8 cellular contexts compared by ENCODE assay signal in the genomic region with DNA sequence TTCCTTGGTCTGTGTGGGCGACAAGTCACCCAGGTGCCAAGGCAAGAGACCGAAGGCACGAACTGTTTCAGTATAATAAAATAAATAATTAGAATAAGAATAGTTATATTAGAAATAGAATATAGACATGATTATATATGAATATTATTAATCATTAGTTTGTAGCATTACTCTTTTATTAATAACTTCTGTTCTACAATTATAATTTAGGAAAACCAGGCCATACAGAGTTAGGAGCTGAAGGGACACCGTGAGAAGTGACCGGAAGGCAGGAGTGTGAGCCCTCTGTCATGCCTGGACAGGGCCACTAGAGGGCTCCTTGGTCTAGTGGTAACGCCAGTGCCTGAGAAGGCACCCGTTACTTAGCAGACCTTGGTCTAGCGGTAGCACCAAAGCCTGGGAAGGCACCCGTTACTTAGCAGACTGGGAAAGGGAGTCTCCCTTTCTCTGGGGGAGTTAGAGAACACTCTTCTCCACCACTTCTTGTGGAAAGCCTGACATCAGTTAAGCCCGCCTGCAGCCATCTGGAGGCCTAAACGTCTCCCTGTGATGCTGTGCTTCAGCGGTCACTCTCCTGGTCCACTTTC. TPM values are rescaled to one million over a fixed set of nuclear protein-coding genes. Genes with fewer than 3 reads are reported as not detected.
DNase-seq lines count a peak whose midpoint lies in the region; ATAC-seq and TF ChIP-seq lines count a peak whose summit lies in the region.
"Not testable (repeated sequence)": the region's sequence is repeated elsewhere in the genome, so short reads cannot be mapped to it uniquely, and the experiment has no call there.

No MANE protein-coding gene starts in this region.

- DNase-seq in Ammon's horn (ENCODE audit: low spot score): peak; percentile 75
- peak; percentile 79 for DNase-seq in GM23338 (ENCODE audit: low spot score)
- peak; percentile 53 for DNase-seq in NCI-H2029 (lab: John Stamatoyannopoulos, UW)
- not testable (repeated sequence) for DNase-seq in SK-N-SH
- peak; percentile 45 for DNase-seq in activated naive CD4-positive, alpha-beta T cell treated with Interleukin-2 at 50 U/mL for 16 hours
- DNase-seq in fibroblast of pulmonary artery (ENCODE audit: low read depth): peak; percentile 87
- peak; percentile 42 to 76 for DNase-seq in mesothelial cell of epicardium (ENCODE audit: low spot score in 2 of 2, unreplicated experiment in 2 of 2)
- peak; percentile 32 for DNase-seq in stimulated activated CD4-positive, alpha-beta T cell treated with anti-CD3 and anti-CD28 coated beads, Interleukin-4, amount 100 ng/mL, for 1 hour

- POLR2A ChIA-PET in SK-N-SH (lab: Yijun Ruan, JAX): not testable (repeated sequence)

- peak; percentile 82 for ATAC-seq in GM23338

- peak overlapping the region; percentile 58 for H3K4me3 Mint-ChIP-seq in GM23338
- peak overlapping the region; percentile 71 for H3K4me3 Mint-ChIP-seq in mesothelial cell of epicardium

- not testable (repeated sequence) for H3K9me3 ChIP-seq in SK-N-SH

- 44% methylated on average over 9 of the region's 12 CpGs for WGBS in SK-N-SH (ENCODE audit: low lambda C conversion rate)

- H3K36me3 ChIP-seq in GM23338 (ENCODE audit: insufficient read depth): peaks cover 18% of the 10 kb centered on the region
- H3K36me3 ChIP-seq in SK-N-SH (replicated peaks in 1 of 2; ENCODE audit: control insufficient read depth in 1 of 2, insufficient read depth in 2 of 2, low read length in 1 of 2): not testable (repeated sequence)

- H3K27me3 Mint-ChIP-seq in GM23338 (ENCODE audit: insufficient read depth, low read depth, poor library complexity): peaks cover 19% of the 10 kb centered on the region
- H3K27me3 Mint-ChIP-seq in mesothelial cell of epicardium (ENCODE audit: low read depth): not testable (repeated sequence)

- H3K4me1 Mint-ChIP-seq in GM23338 (peaks cover 29% of the 10 kb centered on the region), mesothelial cell of epicardium (peaks cover 26% of the 10 kb centered on the region)

- not testable (repeated sequence) for H3F3A ChIP-seq in GM23338 (replicated peaks; ENCODE audit: low read depth); SK-N-SH (replicated peaks; ENCODE audit: insufficient read depth)

- H4K20me1 ChIP-seq in GM23338 (replicated peaks; ENCODE audit: insufficient read depth); SK-N-SH (ENCODE audit: insufficient read depth): not testable (repeated sequence)

- not testable (repeated sequence) for TF ChIP-seq EP300 in SK-N-SH (IDR thresholded peaks at IDR 0.05; ENCODE audit: borderline replicate concordance in 1 of 2, low read depth in 1 of 2, low read length in 1 of 2)

- H3K27ac Mint-ChIP-seq in GM23338: not testable (repeated sequence)
- H3K27ac Mint-ChIP-seq in mesothelial cell of epicardium: peak overlapping the region; percentile 96

- peaks cover 39% of the 10 kb centered on the region for H3K9me3 Mint-ChIP-seq in GM23338
- not testable (repeated sequence) for H3K9me3 Mint-ChIP-seq in mesothelial cell of epicardium

- peaks cover 32% of the 10 kb centered on the region for H3K4me1 ChIP-seq in GM23338 (ENCODE audit: insufficient read depth)
- not testable (repeated sequence) for H3K4me1 ChIP-seq in SK-N-SH (ENCODE audit: control insufficient read depth in 1 of 2, insufficient read depth in 2 of 2, low read depth in 1 of 2, low read length in 1 of 2)

- CTCF ChIA-PET in SK-N-SH (lab: Yijun Ruan, JAX): interaction anchor here (0.5 to 3.6 kb wide), 29 partner anchors 9 to 638 kb away, joined by 3 to 20 read pairs (median 3); a partner anchor contains a TSS

- not testable (repeated sequence) for H3K9ac ChIP-seq in SK-N-SH

- H2AFZ ChIP-seq in GM23338: not testable (repeated sequence)
- H2AFZ ChIP-seq in SK-N-SH (ENCODE audit: low read depth): 0 out of 2 replicates have a peak overlapping the region, but pooled peaks have one; percentile 22

- not testable (repeated sequence) for H3K27me3 ChIP-seq in GM23338 (ENCODE audit: insufficient read depth); SK-N-SH (ENCODE audit: insufficient read depth)

- H3K27ac ChIP-seq in GM23338 (ENCODE audit: low read depth); SK-N-SH (ENCODE audit: low read depth in 2 of 2, low read length in 1 of 2): not testable (repeated sequence)

- H3K4me3 ChIP-seq in GM23338 (peak overlapping the region; percentile 44), fibroblast of pulmonary artery (replicated peaks; ENCODE audit: low read depth, low read length) (peak overlapping the region; percentile 49)
- not testable (repeated sequence) for H3K4me3 ChIP-seq in SK-N-SH (ENCODE audit: low read depth in 2 of 2, low read length in 1 of 2)

- not testable (repeated sequence) for H3K79me2 ChIP-seq in GM23338 (replicated peaks; ENCODE audit: insufficient read depth); SK-N-SH (ENCODE audit: insufficient read depth)

- H3K9me2 ChIP-seq in GM23338 (ENCODE audit: insufficient read depth); SK-N-SH: not testable (repeated sequence)

- peak overlapping the region; percentile 55 for H3K4me2 ChIP-seq in GM23338
- H3K4me2 ChIP-seq in SK-N-SH: 0 out of 2 replicates have a peak overlapping the region, but pooled peaks have one; percentile 28

- peak; percentile 78 to 89 for TF ChIP-seq CTCF in GM23338 (conservative IDR thresholded peaks at IDR 0.05; ENCODE audit: low read depth in 2 of 2)
- peak; percentile 71 for TF ChIP-seq CTCF in SK-N-SH (IDR thresholded peaks at IDR 0.05)
- peak; percentile 77 for TF ChIP-seq CTCF in fibroblast of pulmonary artery (IDR thresholded peaks at IDR 0.05; ENCODE audit: low read length, missing control alignments)
- peak; percentile 76 for TF ChIP-seq CTCF in mesothelial cell of epicardium (IDR thresholded peaks at IDR 0.05; ENCODE audit: unreplicated experiment)

- H3K36me3 Mint-ChIP-seq in GM23338 (ENCODE audit: low read depth): peaks cover 31% of the 10 kb centered on the region
- not testable (repeated sequence) for H3K36me3 Mint-ChIP-seq in mesothelial cell of epicardium

- TF ChIP-seq RAD21 in SK-N-SH (IDR thresholded peaks at IDR 0.05; ENCODE audit: low read length): peak; percentile 84

TF ChIP-seq in GM23338, 12 proteins besides CTCF, POLR2A, EP300 and RAD21:
- 0 out of 2 replicates have a peak, but pooled peaks have one; percentile 15 for TF ChIP-seq CREB1 (CRISPR knock-in tag; IDR thresholded peaks at IDR 0.05; ENCODE audit: low read depth)

TF ChIP-seq in SK-N-SH, 30 proteins besides CTCF, POLR2A, EP300 and RAD21:
- TF ChIP-seq SMC3 (IDR thresholded peaks at IDR 0.05; ENCODE audit: low read depth, low read length): peak; percentile 68

RNA-seq across cellular contexts. Expression of a gene that starts 16.6 kb away (rescaled TPM):
- total RNA-seq in GM23338 (2014; rRNA removed; shearing (Covaris generic)): 3.8 and 4.2 TPM in 2 replicates
- 0.95 and 1.1 TPM in 2 replicates for polyA plus RNA-seq in GM23338 (2016; fragmentation: Nextera tagmentation; extraction: Ambion mirVana)
- polyA plus RNA-seq in SK-N-SH (2012; rRNA removed): 0.08 and 0.16 TPM in 2 replicates
- 0.08 and 0.10 TPM in 2 replicates for polyA plus RNA-seq in SK-N-SH (2012; cell fraction: cytosol; rRNA removed)
- 0.19 and 0.20 TPM in 2 replicates for polyA plus RNA-seq in SK-N-SH (2012; cell fraction: nucleus; rRNA removed)
- 3.4 to 3.6 TPM (median 3.5 TPM) in 3 replicates for total RNA-seq in mesothelial cell of epicardium

RNA-seq across cellular contexts. Expression of a gene that starts 54.0 kb away (rescaled TPM):
- 50.7 and 55.8 TPM in 2 replicates for total RNA-seq in GM23338 (2014; rRNA removed; shearing (Covaris generic))
- polyA plus RNA-seq in GM23338 (2016; fragmentation: Nextera tagmentation; extraction: Ambion mirVana) (22.7 and 24.9 TPM in 2 replicates), SK-N-SH (2012; rRNA removed) (51.0 and 65.7 TPM in 2 replicates)
- 37.8 and 46.0 TPM in 2 replicates for polyA plus RNA-seq in SK-N-SH (2012; cell fraction: cytosol; rRNA removed)
- polyA plus RNA-seq in SK-N-SH (2012; cell fraction: nucleus; rRNA removed): 138 and 143 TPM in 2 replicates
- total RNA-seq in mesothelial cell of epicardium: 73.4 to 74.8 TPM (median 74.6 TPM) in 3 replicates
